ENCODE assay signal across 1 cellular context in the genomic region with DNA sequence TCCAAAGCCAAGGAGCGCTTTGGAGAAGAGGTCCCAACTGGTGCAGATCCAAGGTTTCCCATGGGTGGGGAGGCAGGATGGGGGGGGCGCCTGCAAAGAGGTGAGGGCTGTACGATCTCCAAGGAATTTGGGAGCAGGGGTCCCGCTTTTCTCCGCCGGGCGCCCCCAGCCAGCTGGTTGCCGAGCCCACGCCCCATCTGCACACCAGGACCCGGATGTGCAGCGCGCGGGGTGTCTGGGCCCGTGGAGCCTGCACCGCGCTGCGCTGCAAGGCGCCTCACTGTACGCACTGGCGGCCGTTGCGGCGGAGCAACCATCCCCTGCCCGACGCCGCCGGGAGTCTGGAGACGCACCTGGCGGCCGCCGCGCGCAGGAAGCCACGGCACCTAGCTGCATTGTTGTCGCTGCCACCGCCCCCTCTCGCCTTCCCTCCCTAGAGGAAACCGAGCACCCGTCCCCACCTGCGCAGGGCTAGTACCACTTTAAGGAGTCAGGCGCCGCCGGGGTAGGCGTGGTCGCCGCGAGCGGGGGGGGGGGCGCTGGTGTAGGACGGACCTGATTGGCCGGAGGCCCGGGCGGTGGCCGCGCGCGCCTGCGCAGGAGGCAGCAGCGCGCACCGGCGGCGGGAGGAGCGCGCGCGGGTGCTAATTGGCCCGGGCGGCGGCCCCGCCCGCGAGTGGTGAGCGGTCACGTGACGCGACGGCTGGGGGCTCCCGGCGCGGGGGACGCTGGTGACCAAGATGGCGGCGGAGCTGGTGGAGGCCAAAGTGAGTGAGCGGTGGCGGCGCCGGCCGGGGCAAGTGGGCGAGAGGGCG.
TF ChIP-seq lines count a peak whose summit lies in the region.

A gene with protein sequence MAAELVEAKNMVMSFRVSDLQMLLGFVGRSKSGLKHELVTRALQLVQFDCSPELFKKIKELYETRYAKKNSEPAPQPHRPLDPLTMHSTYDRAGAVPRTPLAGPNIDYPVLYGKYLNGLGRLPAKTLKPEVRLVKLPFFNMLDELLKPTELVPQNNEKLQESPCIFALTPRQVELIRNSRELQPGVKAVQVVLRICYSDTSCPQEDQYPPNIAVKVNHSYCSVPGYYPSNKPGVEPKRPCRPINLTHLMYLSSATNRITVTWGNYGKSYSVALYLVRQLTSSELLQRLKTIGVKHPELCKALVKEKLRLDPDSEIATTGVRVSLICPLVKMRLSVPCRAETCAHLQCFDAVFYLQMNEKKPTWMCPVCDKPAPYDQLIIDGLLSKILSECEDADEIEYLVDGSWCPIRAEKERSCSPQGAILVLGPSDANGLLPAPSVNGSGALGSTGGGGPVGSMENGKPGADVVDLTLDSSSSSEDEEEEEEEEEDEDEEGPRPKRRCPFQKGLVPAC (plus strand): TSS at position 716 of the 815 bp plus-strand sequence. CDS start 25 bp downstream, at position 741.

TF ChIP-seq in K562, 482 proteins besides CTCF, POLR2A, EP300 and RAD21 (continued from another document):
- TF ChIP-seq, protein P1, sequence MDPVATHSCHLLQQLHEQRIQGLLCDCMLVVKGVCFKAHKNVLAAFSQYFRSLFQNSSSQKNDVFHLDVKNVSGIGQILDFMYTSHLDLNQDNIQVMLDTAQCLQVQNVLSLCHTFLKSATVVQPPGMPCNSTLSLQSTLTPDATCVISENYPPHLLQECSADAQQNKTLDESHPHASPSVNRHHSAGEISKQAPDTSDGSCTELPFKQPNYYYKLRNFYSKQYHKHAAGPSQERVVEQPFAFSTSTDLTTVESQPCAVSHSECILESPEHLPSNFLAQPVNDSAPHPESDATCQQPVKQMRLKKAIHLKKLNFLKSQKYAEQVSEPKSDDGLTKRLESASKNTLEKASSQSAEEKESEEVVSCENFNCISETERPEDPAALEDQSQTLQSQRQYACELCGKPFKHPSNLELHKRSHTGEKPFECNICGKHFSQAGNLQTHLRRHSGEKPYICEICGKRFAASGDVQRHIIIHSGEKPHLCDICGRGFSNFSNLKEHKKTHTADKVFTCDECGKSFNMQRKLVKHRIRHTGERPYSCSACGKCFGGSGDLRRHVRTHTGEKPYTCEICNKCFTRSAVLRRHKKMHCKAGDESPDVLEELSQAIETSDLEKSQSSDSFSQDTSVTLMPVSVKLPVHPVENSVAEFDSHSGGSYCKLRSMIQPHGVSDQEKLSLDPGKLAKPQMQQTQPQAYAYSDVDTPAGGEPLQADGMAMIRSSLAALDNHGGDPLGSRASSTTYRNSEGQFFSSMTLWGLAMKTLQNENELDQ (CRISPR knock-in tag; IDR thresholded peaks at IDR 0.05; ENCODE audit: borderline replicate concordance), result no peak
- TF ChIP-seq POLR2B (IDR thresholded peaks at IDR 0.05; ENCODE audit: low read depth, partially characterized antibody), result peak; percentile 61
- TF ChIP-seq SIN3A (IDR thresholded peaks at IDR 0.05; ENCODE audit: borderline replicate concordance in 2 of 2, control insufficient read depth in 1 of 2, low read depth in 2 of 2, low read length in 2 of 2), result peak; percentile 71 to 88; a peak in 2 of 4 replicates
- TF ChIP-seq BRD9 (IDR thresholded peaks at IDR 0.05; ENCODE audit: low read depth, partially characterized antibody), result peak; percentile 22
- TF ChIP-seq BCOR (IDR thresholded peaks at IDR 0.05), result peak; percentile 65
- no peak; the same call in 1 of the 2 replicates for TF ChIP-seq C11orf30 (IDR thresholded peaks at IDR 0.05; ENCODE audit: low read depth)
- TF ChIP-seq HMGN3 (IDR thresholded peaks at IDR 0.05; ENCODE audit: borderline replicate concordance, extremely low read depth, insufficient read length, low read depth, low read length), result peak; percentile 84
- TF ChIP-seq RAD51 (IDR thresholded peaks at IDR 0.05; ENCODE audit: borderline replicate concordance, low read depth), result peak; percentile 89
- peak; percentile 75; the same call in 1 of the 2 replicates for TF ChIP-seq TARDBP (IDR thresholded peaks at IDR 0.05)
- 0 out of 2 replicates have a peak, but pooled peaks have one; percentile 77 for TF ChIP-seq KDM2B (CRISPR knock-in tag; IDR thresholded peaks at IDR 0.05)
- 0 out of 2 replicates have a peak, but pooled peaks have one; percentile 29 for TF ChIP-seq CAMTA2 (CRISPR knock-in tag; conservative IDR thresholded peaks at IDR 0.05)
- 0 out of 2 replicates have a peak, but pooled peaks have one; percentile 15 for TF ChIP-seq ZBTB33 (CRISPR knock-in tag; IDR thresholded peaks at IDR 0.05)
- no peak for TF ChIP-seq SNIP1 (IDR thresholded peaks at IDR 0.05; ENCODE audit: low read depth)
- 0 out of 2 replicates have a peak, but pooled peaks have one; percentile 34 for TF ChIP-seq HDAC2 (IDR thresholded peaks at IDR 0.05)
- TF ChIP-seq NONO (IDR thresholded peaks at IDR 0.05; ENCODE audit: low read depth in 2 of 2, low read length in 1 of 2), result peak in 1 of 2 experiments; percentile 26; a peak in 3 of 4 replicates
- TF ChIP-seq, protein P2, sequence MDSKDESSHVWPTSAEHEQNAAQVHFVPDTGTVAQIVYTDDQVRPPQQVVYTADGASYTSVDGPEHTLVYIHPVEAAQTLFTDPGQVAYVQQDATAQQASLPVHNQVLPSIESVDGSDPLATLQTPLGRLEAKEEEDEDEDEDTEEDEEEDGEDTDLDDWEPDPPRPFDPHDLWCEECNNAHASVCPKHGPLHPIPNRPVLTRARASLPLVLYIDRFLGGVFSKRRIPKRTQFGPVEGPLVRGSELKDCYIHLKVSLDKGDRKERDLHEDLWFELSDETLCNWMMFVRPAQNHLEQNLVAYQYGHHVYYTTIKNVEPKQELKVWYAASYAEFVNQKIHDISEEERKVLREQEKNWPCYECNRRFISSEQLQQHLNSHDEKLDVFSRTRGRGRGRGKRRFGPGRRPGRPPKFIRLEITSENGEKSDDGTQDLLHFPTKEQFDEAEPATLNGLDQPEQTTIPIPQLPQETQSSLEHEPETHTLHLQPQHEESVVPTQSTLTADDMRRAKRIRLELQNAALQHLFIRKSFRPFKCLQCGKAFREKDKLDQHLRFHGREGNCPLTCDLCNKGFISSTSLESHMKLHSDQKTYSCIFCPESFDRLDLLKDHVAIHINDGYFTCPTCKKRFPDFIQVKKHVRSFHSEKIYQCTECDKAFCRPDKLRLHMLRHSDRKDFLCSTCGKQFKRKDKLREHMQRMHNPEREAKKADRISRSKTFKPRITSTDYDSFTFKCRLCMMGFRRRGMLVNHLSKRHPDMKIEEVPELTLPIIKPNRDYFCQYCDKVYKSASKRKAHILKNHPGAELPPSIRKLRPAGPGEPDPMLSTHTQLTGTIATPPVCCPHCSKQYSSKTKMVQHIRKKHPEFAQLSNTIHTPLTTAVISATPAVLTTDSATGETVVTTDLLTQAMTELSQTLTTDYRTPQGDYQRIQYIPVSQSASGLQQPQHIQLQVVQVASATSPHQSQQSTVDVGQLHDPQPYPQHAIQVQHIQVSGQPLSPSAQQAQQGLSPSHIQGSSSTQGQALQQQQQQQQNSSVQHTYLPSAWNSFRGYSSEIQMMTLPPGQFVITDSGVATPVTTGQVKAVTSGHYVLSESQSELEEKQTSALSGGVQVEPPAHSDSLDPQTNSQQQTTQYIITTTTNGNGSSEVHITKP (IDR thresholded peaks at IDR 0.05; ENCODE audit: partially characterized antibody), result peak; percentile 88
- TF ChIP-seq ZFP91 (CRISPR knock-in tag; IDR thresholded peaks at IDR 0.05), result peak; percentile 99
- TF ChIP-seq NEUROD1 (IDR thresholded peaks at IDR 0.05; ENCODE audit: borderline replicate concordance, low read depth, low read length, partially characterized antibody), result peak; percentile 77
- TF ChIP-seq ARID4B (CRISPR knock-in tag; IDR thresholded peaks at IDR 0.05), result peak; percentile 73
- peak; percentile 38 for TF ChIP-seq PRPF4 (IDR thresholded peaks at IDR 0.05; ENCODE audit: insufficient read depth, low read depth, low read length, poor library complexity, severe bottlenecking)
- TF ChIP-seq PHF20 (IDR thresholded peaks at IDR 0.05; ENCODE audit: partially characterized antibody), result peak; percentile 76
- TF ChIP-seq, protein P3, sequence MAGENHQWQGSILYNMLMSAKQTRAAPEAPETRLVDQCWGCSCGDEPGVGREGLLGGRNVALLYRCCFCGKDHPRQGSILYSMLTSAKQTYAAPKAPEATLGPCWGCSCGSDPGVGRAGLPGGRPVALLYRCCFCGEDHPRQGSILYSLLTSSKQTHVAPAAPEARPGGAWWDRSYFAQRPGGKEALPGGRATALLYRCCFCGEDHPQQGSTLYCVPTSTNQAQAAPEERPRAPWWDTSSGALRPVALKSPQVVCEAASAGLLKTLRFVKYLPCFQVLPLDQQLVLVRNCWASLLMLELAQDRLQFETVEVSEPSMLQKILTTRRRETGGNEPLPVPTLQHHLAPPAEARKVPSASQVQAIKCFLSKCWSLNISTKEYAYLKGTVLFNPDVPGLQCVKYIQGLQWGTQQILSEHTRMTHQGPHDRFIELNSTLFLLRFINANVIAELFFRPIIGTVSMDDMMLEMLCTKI (IDR thresholded peaks at IDR 0.05; ENCODE audit: partially characterized antibody), result no peak
